In the genomic region with DNA sequence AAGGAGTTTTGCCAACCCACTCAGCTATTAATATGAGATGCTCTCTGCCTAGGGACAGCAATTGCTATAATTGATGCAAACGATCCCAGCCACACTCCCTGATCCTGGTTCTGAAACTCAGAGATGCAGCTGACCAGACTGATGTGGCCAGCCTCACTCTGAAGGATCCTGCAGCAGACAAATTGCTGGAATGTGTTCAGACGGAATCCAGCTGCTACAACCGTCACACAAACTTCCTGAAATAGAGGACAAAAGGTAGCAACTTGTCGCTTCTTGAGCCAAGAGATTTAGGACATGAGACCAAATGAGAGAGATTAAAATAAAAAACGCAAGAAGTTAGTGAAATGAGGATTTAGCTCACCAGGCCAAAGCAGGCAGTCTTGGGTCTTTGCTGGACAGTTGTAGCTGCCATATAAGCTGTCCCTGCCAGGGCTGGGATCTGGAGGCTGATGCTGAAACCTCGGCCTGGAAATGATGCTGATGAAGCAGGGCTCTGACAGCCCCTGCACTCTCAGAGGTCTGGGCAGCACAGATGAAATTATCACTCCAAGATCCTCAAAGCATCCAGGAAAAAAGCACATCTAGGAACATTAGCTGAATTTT, we compare ENCODE assay signal across 1 cellular context.
TF ChIP-seq lines count a peak whose summit lies in the region.

No MANE protein-coding gene starts in this region.

TF ChIP-seq in endothelial cell of umbilical vein, 7 proteins besides CTCF, POLR2A, EP300 and RAD21 (continued from another document):
- TF ChIP-seq EZH2 (IDR thresholded peaks at IDR 0.05; ENCODE audit: borderline replicate concordance, low read depth, low read length, severe bottlenecking): no peak
- TF ChIP-seq FOS (IDR thresholded peaks at IDR 0.05; ENCODE audit: borderline replicate concordance, insufficient read depth, low read length): no peak
- TF ChIP-seq, protein P1, sequence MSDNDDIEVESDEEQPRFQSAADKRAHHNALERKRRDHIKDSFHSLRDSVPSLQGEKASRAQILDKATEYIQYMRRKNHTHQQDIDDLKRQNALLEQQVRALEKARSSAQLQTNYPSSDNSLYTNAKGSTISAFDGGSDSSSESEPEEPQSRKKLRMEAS (IDR thresholded peaks at IDR 0.05; ENCODE audit: insufficient read depth, insufficient read length): no peak
- TF ChIP-seq POLR2AphosphoS5 (IDR thresholded peaks at IDR 0.05; ENCODE audit: insufficient read depth, low read depth, low read length): no peak
- TF ChIP-seq MYC (IDR thresholded peaks at IDR 0.05; ENCODE audit: low read depth, low read length): no peak
